ENCODE assay signal across 26 cellular contexts in the genomic region with DNA sequence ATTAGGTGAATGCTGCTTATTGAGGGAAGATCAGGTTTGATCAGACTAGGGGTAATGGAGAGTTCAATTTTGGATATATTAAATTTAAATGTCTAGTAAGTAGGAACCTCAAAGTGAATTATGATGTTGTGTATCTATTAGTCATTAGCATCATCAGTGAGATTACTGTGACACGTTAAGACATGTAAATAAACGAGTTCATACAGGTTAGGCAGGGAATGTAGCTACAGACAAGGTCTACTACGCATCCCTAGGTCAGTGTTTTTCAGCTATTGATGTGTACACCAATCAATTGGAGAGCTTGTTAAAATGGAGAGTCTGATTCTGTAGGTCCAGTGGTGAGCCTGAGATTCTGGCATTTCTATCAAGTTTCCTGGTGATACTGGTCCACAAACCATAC.
"Had no signal": no experiment of that assay in that cellular context is flagged by ENCODE, and none has a peak within 500 bp of the region (broad histone marks: within the 10 kb centered on the region; RNA-seq: fewer than 3 reads in every experiment).

No MANE protein-coding gene starts in this region.

- H3K27ac Mint-ChIP-seq: immature natural killer cell; memory B cell; naive thymus-derived CD4-positive, alpha-beta T cell; natural killer cell treated with Interleukin-12 subunit alpha and Interleukin-12 subunit beta and Interleukin-15 and Interleukin-18, amount 100 ng/mL, for 72 hours; progenitor cell of endocrine pancreas; stimulated activated memory B cell treated with anti-CD40 and anti-IgM and Interleukin-4, amounts not matched to agents 10 μg/mL and 1 μg/mL and 100 μg/mL, for 72 hours; stimulated activated naive CD8-positive, alpha-beta T cell treated with anti-CD3 and anti-CD28 coated beads, Interleukin-15, amount 100 ng/mL, for 72 hours had no signal

- DNase-seq: immature natural killer cell; left ventricle myocardium inferior; midbrain; mucosa of descending colon; naive thymus-derived CD4-positive, alpha-beta T cell; ovary; right lobe of liver; stimulated activated CD4-positive, alpha-beta T cell treated with anti-CD3 and anti-CD28 coated beads, Interleukin-1b, Interleukin-23, amount 100 ng/mL, for 48 hours; stimulated activated CD4-positive, alpha-beta T cell treated with anti-CD3 and anti-CD28 coated beads, Interleukin-2, amount 100 ng/mL, for 48 hours; stimulated activated CD4-positive, alpha-beta T cell treated with anti-CD3 and anti-CD28 coated beads, Interleukin-4, amount 100 ng/mL, for 4 hours; stimulated activated CD8-positive, alpha-beta memory T cell treated with anti-CD3 and anti-CD28 coated beads, Interleukin-4, amount 100 ng/mL, for 48 hours; stimulated activated naive CD4-positive, alpha-beta T cell treated with Interleukin-2 at 50 U/mL for 16 hours; stimulated activated naive CD8-positive, alpha-beta T cell treated with anti-CD3 and anti-CD28 coated beads, Interleukin-15, amount 100 ng/mL, for 72 hours; testis; thyroid gland; transverse colon; upper lobe of left lung had no signal

- H3K27ac ChIP-seq: left ventricle myocardium inferior, ovary, right atrium auricular region, right lobe of liver, testis, thyroid gland, transverse colon, upper lobe of left lung, vagina had no signal

- H3K36me3 Mint-ChIP-seq: immature natural killer cell; memory B cell; naive thymus-derived CD4-positive, alpha-beta T cell; natural killer cell treated with Interleukin-12 subunit alpha and Interleukin-12 subunit beta and Interleukin-15 and Interleukin-18, amount 100 ng/mL, for 72 hours; stimulated activated memory B cell treated with anti-CD40 and anti-IgM and Interleukin-4, amounts not matched to agents 10 μg/mL and 1 μg/mL and 100 μg/mL, for 72 hours had no signal

- H3K9me3 ChIP-seq: ovary, right atrium auricular region, right lobe of liver, testis, thyroid gland, transverse colon, upper lobe of left lung, vagina had no signal

- H3K4me3 Mint-ChIP-seq: immature natural killer cell; memory B cell; naive thymus-derived CD4-positive, alpha-beta T cell; natural killer cell treated with Interleukin-12 subunit alpha and Interleukin-12 subunit beta and Interleukin-15 and Interleukin-18, amount 100 ng/mL, for 72 hours; stimulated activated memory B cell treated with anti-CD40 and anti-IgM and Interleukin-4, amounts not matched to agents 10 μg/mL and 1 μg/mL and 100 μg/mL, for 72 hours; stimulated activated naive CD8-positive, alpha-beta T cell treated with anti-CD3 and anti-CD28 coated beads, Interleukin-15, amount 100 ng/mL, for 72 hours had no signal

- H3K4me3 ChIP-seq: left ventricle myocardium inferior, lung, mucosa of descending colon, ovary, right atrium auricular region, right lobe of liver, smooth muscle cell, testis, thyroid gland, transverse colon, upper lobe of left lung, vagina had no signal

- H3K4me2 ChIP-seq: smooth muscle cell had no signal

- H3K4me1 Mint-ChIP-seq: immature natural killer cell; memory B cell; naive thymus-derived CD4-positive, alpha-beta T cell; stimulated activated memory B cell treated with anti-CD40 and anti-IgM and Interleukin-4, amounts not matched to agents 10 μg/mL and 1 μg/mL and 100 μg/mL, for 72 hours; stimulated activated naive CD8-positive, alpha-beta T cell treated with anti-CD3 and anti-CD28 coated beads, Interleukin-15, amount 100 ng/mL, for 72 hours had no signal

- H3K36me3 ChIP-seq: left ventricle myocardium inferior, ovary, right atrium auricular region, right lobe of liver, thyroid gland, transverse colon, upper lobe of left lung, vagina had no signal

- H3K27me3 ChIP-seq: ovary, right atrium auricular region, right lobe of liver, testis, thyroid gland, transverse colon, upper lobe of left lung, vagina had no signal

- H3K27me3 Mint-ChIP-seq: memory B cell; naive thymus-derived CD4-positive, alpha-beta T cell; natural killer cell treated with Interleukin-12 subunit alpha and Interleukin-12 subunit beta and Interleukin-15 and Interleukin-18, amount 100 ng/mL, for 72 hours; progenitor cell of endocrine pancreas; stimulated activated memory B cell treated with anti-CD40 and anti-IgM and Interleukin-4, amounts not matched to agents 10 μg/mL and 1 μg/mL and 100 μg/mL, for 72 hours; stimulated activated naive CD8-positive, alpha-beta T cell treated with anti-CD3 and anti-CD28 coated beads, Interleukin-15, amount 100 ng/mL, for 72 hours had no signal

- H3K4me1 ChIP-seq: left ventricle myocardium inferior, right atrium auricular region, right lobe of liver, testis, thyroid gland, transverse colon, upper lobe of left lung, vagina had no signal

- FAIRE-seq: islet of Langerhans had no signal
